Comparison of ENCODE assay signal across 19 cellular contexts in the genomic region with DNA sequence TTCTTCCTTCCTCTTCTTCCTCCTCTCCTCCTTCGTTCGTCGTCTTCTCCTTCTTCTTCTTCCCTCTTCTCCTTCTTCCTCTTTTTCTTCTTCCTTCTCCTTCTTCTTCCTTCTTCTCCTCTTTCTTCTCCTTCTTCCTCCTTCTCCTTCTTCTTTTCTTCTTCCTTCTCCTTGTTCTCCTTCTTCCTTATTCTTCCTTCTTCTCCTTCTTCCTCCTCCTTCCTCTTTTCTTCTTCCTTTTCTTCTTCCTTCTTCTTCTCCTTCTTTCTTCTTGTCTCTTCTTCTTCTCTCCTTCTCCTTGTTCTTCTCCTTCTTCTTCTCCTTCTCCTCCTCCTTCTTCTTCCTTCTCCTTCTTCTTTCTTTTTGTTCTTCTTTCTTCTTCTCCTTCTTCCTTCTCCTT. TPM values are rescaled to one million over a fixed set of nuclear protein-coding genes. Genes with fewer than 3 reads are reported as not detected.
DNase-seq lines count a peak whose midpoint lies in the region; ATAC-seq and TF ChIP-seq lines count a peak whose summit lies in the region.
"Had no signal": no experiment of that assay in that cellular context is flagged by ENCODE, and none has a peak within 500 bp of the region (broad histone marks: within the 10 kb centered on the region; RNA-seq: fewer than 3 reads in every experiment).

No MANE protein-coding gene starts in this region.

- POLR2A ChIA-PET in T-cell (lab: Charles Lee), result no interaction called here

- H3K27ac Mint-ChIP-seq in activated naive CD4-positive, alpha-beta T cell treated with anti-CD3 and anti-CD28 coated beads for 36 hours, result peak overlapping the region; percentile 1
- H3K27ac Mint-ChIP-seq in T-cell, result peak overlapping the region; percentile 79 to 84
- peak overlapping the region; percentile 70 for H3K27ac Mint-ChIP-seq in dendritic cell treated with granulocyte-macrophage colony-stimulating factor and Interleukin-4, amounts not matched to agents 40 ng/mL and 50 ng/mL, for 4 days
- peak overlapping the region; percentile 83 for H3K27ac Mint-ChIP-seq in stimulated activated naive B cell treated with anti-CD40 and anti-IgM and Interleukin-4, amounts not matched to agents 10 μg/mL and 1 μg/mL and 100 μg/mL, for 72 hours

- peaks cover 44% of the 10 kb centered on the region for H3K36me3 ChIP-seq in suprapubic skin

- CTCF ChIA-PET in activated naive CD4-positive, alpha-beta T cell treated with anti-CD3 and anti-CD28 coated beads for 36 hours (lab: Charles Lee), result no interaction called here
- CTCF ChIA-PET in T-cell (lab: Charles Lee), result no interaction called here

- no peak for TF ChIP-seq POLR2A in suprapubic skin (IDR thresholded peaks at IDR 0.05)

- no peak overlapping the region for H3K4me3 ChIP-seq in suprapubic skin
- H3K4me3 ChIP-seq: GM23248, SJSA1 had no signal

- H3K9me3 ChIP-seq in suprapubic skin, result no peaks in the 10 kb centered on the region

- no peak for TF ChIP-seq CTCF in suprapubic skin (IDR thresholded peaks at IDR 0.05)

- WGBS in suprapubic skin, result 85% methylated on average over 2 of the region's 3 CpGs

- H3K27ac ChIP-seq in suprapubic skin, result no peak overlapping the region
- H3K27ac ChIP-seq: C4-2B, GM23248, RWPE1, SJSA1 had no signal

- TF ChIP-seq EP300 in suprapubic skin (IDR thresholded peaks at IDR 0.05), result no peak

- H3K4me1 Mint-ChIP-seq in activated naive CD4-positive, alpha-beta T cell treated with anti-CD3 and anti-CD28 coated beads for 36 hours (ENCODE audit: low read depth), result peaks cover 16% of the 10 kb centered on the region
- peaks cover 4 to 39% (median 28%) of the 10 kb centered on the region in 3 donors for H3K4me1 Mint-ChIP-seq in T-cell
- peaks cover 34% of the 10 kb centered on the region for H3K4me1 Mint-ChIP-seq in dendritic cell treated with granulocyte-macrophage colony-stimulating factor and Interleukin-4, amounts not matched to agents 40 ng/mL and 50 ng/mL, for 4 days (ENCODE audit: low read depth)
- peaks cover 36 to 45% of the 10 kb centered on the region in 2 donors for H3K4me1 Mint-ChIP-seq in stimulated activated naive B cell treated with anti-CD40 and anti-IgM and Interleukin-4, amounts not matched to agents 10 μg/mL and 1 μg/mL and 100 μg/mL, for 72 hours

- no peaks in the 10 kb centered on the region for H3K4me1 ChIP-seq in suprapubic skin
- H3K4me1 ChIP-seq: SJSA1 had no signal

- no peak for DNase-seq in activated naive CD4-positive, alpha-beta T cell treated with anti-CD3 and anti-CD28 coated beads for 36 hours
- no peak for DNase-seq in activated naive CD4-positive, alpha-beta T cell (lab: John Stamatoyannopoulos, UW)
- DNase-seq in T-cell (no peak), HK-2 (ENCODE audit: unreplicated experiment) (no peak), suprapubic skin (ENCODE audit: low spot score in 2 of 2) (no peak), left ventricle myocardium superior (no peak)
- DNase-seq in stimulated activated naive B cell treated with anti-CD40 and anti-IgM and Interleukin-4, amounts not matched to agents 10 μg/mL and 1 μg/mL and 100 μg/mL, for 72 hours, result no peak
- DNase-seq: GM23248; KG1; NCI-H1092; NCI-H1694 treated with DMSO at 0.1 percent for 48 hours; NCI-H69; NK-92 treated with Interleukin-12 subunit alpha and Interleukin-12 subunit beta, amount 100 ng/mL, for 24 hours; OCI-M1 had no signal

- intact Hi-C loops in activated naive CD4-positive, alpha-beta T cell treated with anti-CD3 and anti-CD28 coated beads for 36 hours (cut with micrococcal nuclease), result no loop called here
- intact Hi-C loops in dendritic cell treated with granulocyte-macrophage colony-stimulating factor and Interleukin-4, amounts not matched to agents 40 ng/mL and 50 ng/mL, for 4 days (cut with micrococcal nuclease), result no loop called here
- intact Hi-C loops in left ventricle myocardium superior (cut with micrococcal nuclease), result no loop called here

- no peaks in the 10 kb centered on the region for H3K27me3 Mint-ChIP-seq in activated naive CD4-positive, alpha-beta T cell treated with anti-CD3 and anti-CD28 coated beads for 36 hours (ENCODE audit: low read depth)
- no peaks in the 10 kb centered on the region for H3K27me3 Mint-ChIP-seq in T-cell
- no peaks in the 10 kb centered on the region for H3K27me3 Mint-ChIP-seq in dendritic cell treated with granulocyte-macrophage colony-stimulating factor and Interleukin-4, amounts not matched to agents 40 ng/mL and 50 ng/mL, for 4 days
- H3K27me3 Mint-ChIP-seq in stimulated activated naive B cell treated with anti-CD40 and anti-IgM and Interleukin-4, amounts not matched to agents 10 μg/mL and 1 μg/mL and 100 μg/mL, for 72 hours, result no peaks in the 10 kb centered on the region

- peaks cover 11% of the 10 kb centered on the region for H3K36me3 Mint-ChIP-seq in activated naive CD4-positive, alpha-beta T cell treated with anti-CD3 and anti-CD28 coated beads for 36 hours (ENCODE audit: low read depth)
- H3K36me3 Mint-ChIP-seq in T-cell, result peaks cover 14% of the 10 kb centered on the region
- H3K36me3 Mint-ChIP-seq in dendritic cell treated with granulocyte-macrophage colony-stimulating factor and Interleukin-4, amounts not matched to agents 40 ng/mL and 50 ng/mL, for 4 days (ENCODE audit: low read depth), result peaks cover 93% of the 10 kb centered on the region
- peaks cover 30 to 72% of the 10 kb centered on the region in 2 donors for H3K36me3 Mint-ChIP-seq in stimulated activated naive B cell treated with anti-CD40 and anti-IgM and Interleukin-4, amounts not matched to agents 10 μg/mL and 1 μg/mL and 100 μg/mL, for 72 hours

- no peaks in the 10 kb centered on the region for H3K27me3 ChIP-seq in suprapubic skin
- H3K27me3 ChIP-seq: SJSA1 had no signal

- no peak for ATAC-seq in T-cell (replicated peaks in 1 of 4)
- no peak for ATAC-seq in stimulated activated naive B cell treated with anti-CD40 and anti-IgM and Interleukin-4, amounts not matched to agents 10 μg/mL and 1 μg/mL and 100 μg/mL, for 72 hours (replicated peaks)
- ATAC-seq in left ventricle myocardium superior, result no peak
- ATAC-seq: HCT116 had no signal

- no peak overlapping the region for H3K4me3 Mint-ChIP-seq in activated naive CD4-positive, alpha-beta T cell treated with anti-CD3 and anti-CD28 coated beads for 36 hours
- H3K4me3 Mint-ChIP-seq in T-cell, result no peak overlapping the region
- H3K4me3 Mint-ChIP-seq in dendritic cell treated with granulocyte-macrophage colony-stimulating factor and Interleukin-4, amounts not matched to agents 40 ng/mL and 50 ng/mL, for 4 days, result no peak overlapping the region
- H3K4me3 Mint-ChIP-seq in stimulated activated naive B cell treated with anti-CD40 and anti-IgM and Interleukin-4, amounts not matched to agents 10 μg/mL and 1 μg/mL and 100 μg/mL, for 72 hours, result no peak overlapping the region

- H3K9me3 Mint-ChIP-seq in activated naive CD4-positive, alpha-beta T cell treated with anti-CD3 and anti-CD28 coated beads for 36 hours, result no peaks in the 10 kb centered on the region
- no peaks in the 10 kb centered on the region for H3K9me3 Mint-ChIP-seq in T-cell
- H3K9me3 Mint-ChIP-seq in dendritic cell treated with granulocyte-macrophage colony-stimulating factor and Interleukin-4, amounts not matched to agents 40 ng/mL and 50 ng/mL, for 4 days, result peaks cover 46% of the 10 kb centered on the region
- H3K9me3 Mint-ChIP-seq in stimulated activated naive B cell treated with anti-CD40 and anti-IgM and Interleukin-4, amounts not matched to agents 10 μg/mL and 1 μg/mL and 100 μg/mL, for 72 hours, result peaks cover 35 to 36% of the 10 kb centered on the region in 2 donors

RNA-seq across cellular contexts. Expression of a gene that starts 35.3 kb away (rescaled TPM):
- 10 to 100 TPM; 67.7 to 68.0 TPM for total RNA-seq in activated naive CD4-positive, alpha-beta T cell treated with anti-CD3 and anti-CD28 coated beads for 36 hours
- 10 to 100 TPM; 40.1 to 58.4 (median 49.0) TPM for total RNA-seq in T-cell
- total RNA-seq in suprapubic skin, result 10 to 100 TPM; 57.0 to 84.3 (median 73.5) TPM
- 47.8 TPM for total RNA-seq in left ventricle myocardium superior

RNA-seq across cellular contexts. Expression of a gene that starts 42.7 kb away (rescaled TPM):
- total RNA-seq in activated naive CD4-positive, alpha-beta T cell treated with anti-CD3 and anti-CD28 coated beads for 36 hours, result 1 to 10 TPM; 2.3 to 3.1 TPM
- total RNA-seq in T-cell (10 to 100 TPM in 2 of 5 donors, 1 to 10 TPM in 3; 1.7 to 13.4 (median 7.9) TPM), suprapubic skin (1 to 10 TPM; 2.1 to 3.6 (median 2.8) TPM), left ventricle myocardium superior (1.3 TPM)

Comparison
In these comparisons a context has a peak if more than half of its experiments do, and no peak if none do; other contexts are left out.
1. H3K27ac Mint-ChIP-seq: peak in every context shown above with its lines; median percentile 83 in stimulated activated naive B cell treated with anti-CD40 and anti-IgM and Interleukin-4, amounts not matched to agents 10 μg/mL and 1 μg/mL and 100 μg/mL, for 72 hours; 82 in T-cell; 70 in dendritic cell treated with granulocyte-macrophage colony-stimulating factor and Interleukin-4, amounts not matched to agents 40 ng/mL and 50 ng/mL, for 4 days; 1 in activated naive CD4-positive, alpha-beta T cell treated with anti-CD3 and anti-CD28 coated beads for 36 hours.